1 cellular context compared by ENCODE assay signal in genomic region chr22:24422078-24422665, GRCh38.
TF ChIP-seq lines count a peak whose summit lies in the region.

No MANE protein-coding gene starts in this region.

TF ChIP-seq in HepG2, 621 proteins besides CTCF, POLR2A, EP300 and RAD21:
- TF ChIP-seq ZNF607 (CRISPR knock-in tag; IDR thresholded peaks at IDR 0.05; ENCODE audit: borderline replicate concordance) (no peak), REST (IDR thresholded peaks at IDR 0.05; ENCODE audit: borderline replicate concordance in 1 of 2, low read depth in 1 of 2, low read length in 2 of 2) (no peak), HIVEP1 (CRISPR knock-in tag; IDR thresholded peaks at IDR 0.05) (no peak), HMG20A (CRISPR knock-in tag; IDR thresholded peaks at IDR 0.05; ENCODE audit: borderline replicate concordance) (no peak), NCOA2 (CRISPR knock-in tag; IDR thresholded peaks at IDR 0.05) (no peak), ZBTB7B (CRISPR knock-in tag; IDR thresholded peaks at IDR 0.05) (no peak), PAF1 (CRISPR knock-in tag; IDR thresholded peaks at IDR 0.05) (no peak), BRCA1 (CRISPR knock-in tag; IDR thresholded peaks at IDR 0.05) (no peak), FOXJ3 (CRISPR knock-in tag; IDR thresholded peaks at IDR 0.05; ENCODE audit: borderline replicate concordance) (no peak), SRF (IDR thresholded peaks at IDR 0.05; ENCODE audit: low read depth, low read length) (no peak), ETV6 (CRISPR knock-in tag; conservative IDR thresholded peaks at IDR 0.05) (no peak), ZNF160 (CRISPR knock-in tag; IDR thresholded peaks at IDR 0.05) (no peak)
- TF ChIP-seq, protein P1, sequence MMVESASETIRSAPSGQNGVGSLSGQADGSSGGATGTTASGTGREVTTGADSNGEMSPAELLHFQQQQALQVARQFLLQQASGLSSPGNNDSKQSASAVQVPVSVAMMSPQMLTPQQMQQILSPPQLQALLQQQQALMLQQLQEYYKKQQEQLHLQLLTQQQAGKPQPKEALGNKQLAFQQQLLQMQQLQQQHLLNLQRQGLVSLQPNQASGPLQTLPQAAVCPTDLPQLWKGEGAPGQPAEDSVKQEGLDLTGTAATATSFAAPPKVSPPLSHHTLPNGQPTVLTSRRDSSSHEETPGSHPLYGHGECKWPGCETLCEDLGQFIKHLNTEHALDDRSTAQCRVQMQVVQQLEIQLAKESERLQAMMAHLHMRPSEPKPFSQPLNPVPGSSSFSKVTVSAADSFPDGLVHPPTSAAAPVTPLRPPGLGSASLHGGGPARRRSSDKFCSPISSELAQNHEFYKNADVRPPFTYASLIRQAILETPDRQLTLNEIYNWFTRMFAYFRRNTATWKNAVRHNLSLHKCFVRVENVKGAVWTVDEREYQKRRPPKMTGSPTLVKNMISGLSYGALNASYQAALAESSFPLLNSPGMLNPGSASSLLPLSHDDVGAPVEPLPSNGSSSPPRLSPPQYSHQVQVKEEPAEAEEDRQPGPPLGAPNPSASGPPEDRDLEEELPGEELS (CRISPR knock-in tag; IDR thresholded peaks at IDR 0.05) = no peak
- TF ChIP-seq, protein P2, sequence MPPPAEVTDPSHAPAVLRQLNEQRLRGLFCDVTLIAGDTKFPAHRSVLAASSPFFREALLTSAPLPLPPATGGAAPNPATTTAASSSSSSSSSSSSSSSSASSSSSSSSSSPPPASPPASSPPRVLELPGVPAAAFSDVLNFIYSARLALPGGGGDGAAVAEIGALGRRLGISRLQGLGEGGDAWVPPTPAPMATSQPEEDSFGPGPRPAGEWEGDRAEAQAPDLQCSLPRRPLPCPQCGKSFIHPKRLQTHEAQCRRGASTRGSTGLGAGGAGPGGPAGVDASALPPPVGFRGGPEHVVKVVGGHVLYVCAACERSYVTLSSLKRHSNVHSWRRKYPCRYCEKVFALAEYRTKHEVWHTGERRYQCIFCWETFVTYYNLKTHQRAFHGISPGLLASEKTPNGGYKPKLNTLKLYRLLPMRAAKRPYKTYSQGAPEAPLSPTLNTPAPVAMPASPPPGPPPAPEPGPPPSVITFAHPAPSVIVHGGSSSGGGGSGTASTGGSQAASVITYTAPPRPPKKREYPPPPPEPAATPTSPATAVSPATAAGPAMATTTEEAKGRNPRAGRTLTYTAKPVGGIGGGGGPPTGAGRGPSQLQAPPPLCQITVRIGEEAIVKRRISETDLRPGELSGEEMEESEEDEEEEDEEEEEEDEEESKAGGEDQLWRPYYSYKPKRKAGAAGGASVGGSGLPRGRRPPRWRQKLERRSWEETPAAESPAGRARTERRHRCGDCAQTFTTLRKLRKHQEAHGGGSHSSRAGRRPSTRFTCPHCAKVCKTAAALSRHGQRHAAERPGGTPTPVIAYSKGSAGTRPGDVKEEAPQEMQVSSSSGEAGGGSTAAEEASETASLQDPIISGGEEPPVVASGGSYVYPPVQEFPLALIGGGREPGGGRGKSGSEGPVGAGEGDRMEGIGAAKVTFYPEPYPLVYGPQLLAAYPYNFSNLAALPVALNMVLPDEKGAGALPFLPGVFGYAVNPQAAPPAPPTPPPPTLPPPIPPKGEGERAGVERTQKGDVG (CRISPR knock-in tag; IDR thresholded peaks at IDR 0.05; ENCODE audit: borderline replicate concordance) = no peak
- TF ChIP-seq, protein P3, sequence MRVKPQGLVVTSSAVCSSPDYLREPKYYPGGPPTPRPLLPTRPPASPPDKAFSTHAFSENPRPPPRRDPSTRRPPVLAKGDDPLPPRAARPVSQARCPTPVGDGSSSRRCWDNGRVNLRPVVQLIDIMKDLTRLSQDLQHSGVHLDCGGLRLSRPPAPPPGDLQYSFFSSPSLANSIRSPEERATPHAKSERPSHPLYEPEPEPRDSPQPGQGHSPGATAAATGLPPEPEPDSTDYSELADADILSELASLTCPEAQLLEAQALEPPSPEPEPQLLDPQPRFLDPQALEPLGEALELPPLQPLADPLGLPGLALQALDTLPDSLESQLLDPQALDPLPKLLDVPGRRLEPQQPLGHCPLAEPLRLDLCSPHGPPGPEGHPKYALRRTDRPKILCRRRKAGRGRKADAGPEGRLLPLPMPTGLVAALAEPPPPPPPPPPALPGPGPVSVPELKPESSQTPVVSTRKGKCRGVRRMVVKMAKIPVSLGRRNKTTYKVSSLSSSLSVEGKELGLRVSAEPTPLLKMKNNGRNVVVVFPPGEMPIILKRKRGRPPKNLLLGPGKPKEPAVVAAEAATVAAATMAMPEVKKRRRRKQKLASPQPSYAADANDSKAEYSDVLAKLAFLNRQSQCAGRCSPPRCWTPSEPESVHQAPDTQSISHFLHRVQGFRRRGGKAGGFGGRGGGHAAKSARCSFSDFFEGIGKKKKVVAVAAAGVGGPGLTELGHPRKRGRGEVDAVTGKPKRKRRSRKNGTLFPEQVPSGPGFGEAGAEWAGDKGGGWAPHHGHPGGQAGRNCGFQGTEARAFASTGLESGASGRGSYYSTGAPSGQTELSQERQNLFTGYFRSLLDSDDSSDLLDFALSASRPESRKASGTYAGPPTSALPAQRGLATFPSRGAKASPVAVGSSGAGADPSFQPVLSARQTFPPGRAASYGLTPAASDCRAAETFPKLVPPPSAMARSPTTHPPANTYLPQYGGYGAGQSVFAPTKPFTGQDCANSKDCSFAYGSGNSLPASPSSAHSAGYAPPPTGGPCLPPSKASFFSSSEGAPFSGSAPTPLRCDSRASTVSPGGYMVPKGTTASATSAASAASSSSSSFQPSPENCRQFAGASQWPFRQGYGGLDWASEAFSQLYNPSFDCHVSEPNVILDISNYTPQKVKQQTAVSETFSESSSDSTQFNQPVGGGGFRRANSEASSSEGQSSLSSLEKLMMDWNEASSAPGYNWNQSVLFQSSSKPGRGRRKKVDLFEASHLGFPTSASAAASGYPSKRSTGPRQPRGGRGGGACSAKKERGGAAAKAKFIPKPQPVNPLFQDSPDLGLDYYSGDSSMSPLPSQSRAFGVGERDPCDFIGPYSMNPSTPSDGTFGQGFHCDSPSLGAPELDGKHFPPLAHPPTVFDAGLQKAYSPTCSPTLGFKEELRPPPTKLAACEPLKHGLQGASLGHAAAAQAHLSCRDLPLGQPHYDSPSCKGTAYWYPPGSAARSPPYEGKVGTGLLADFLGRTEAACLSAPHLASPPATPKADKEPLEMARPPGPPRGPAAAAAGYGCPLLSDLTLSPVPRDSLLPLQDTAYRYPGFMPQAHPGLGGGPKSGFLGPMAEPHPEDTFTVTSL (CRISPR knock-in tag; IDR thresholded peaks at IDR 0.05; ENCODE audit: borderline replicate concordance) = no peak
